In the genomic region with DNA sequence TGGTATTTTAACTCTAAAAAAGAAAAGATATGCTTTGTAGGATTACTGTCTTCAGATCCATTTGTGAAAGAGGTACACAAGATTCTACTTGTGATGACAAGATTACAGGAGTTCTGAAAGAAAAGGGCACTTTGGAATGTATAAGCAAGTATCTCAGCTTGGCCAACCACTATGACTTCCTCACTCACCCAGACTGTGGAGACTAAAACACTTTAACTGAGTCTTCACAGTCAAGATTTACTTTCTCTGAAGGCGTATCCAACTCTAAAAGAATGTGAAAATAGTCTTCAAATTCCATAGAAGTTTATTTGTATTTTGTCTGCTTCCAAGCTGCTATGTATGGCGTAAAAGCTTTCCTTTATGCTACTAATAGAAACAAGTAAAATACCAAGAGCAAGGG, we compare ENCODE assay signal across 9 cellular contexts.
"Had no signal": no experiment of that assay in that cellular context is flagged by ENCODE, and none has a peak within 500 bp of the region (broad histone marks: within the 10 kb centered on the region; RNA-seq: fewer than 3 reads in every experiment).

No MANE protein-coding gene starts in this region.

- H3K4me3 ChIP-seq: GM23248, HAP-1, K562 had no signal

- H3K9me3 ChIP-seq: HAP-1 had no signal

- H3K9me3 Mint-ChIP-seq: HFFc6 had no signal

- H3K27ac Mint-ChIP-seq: HFFc6 had no signal

- ATAC-seq: HCT116, HepG2, K562 had no signal

- H3K27ac ChIP-seq: GM23248, HL-60 had no signal

- H3K36me3 ChIP-seq: HAP-1 had no signal

- DNase-seq: GM23248, GOT3, H7, HFFc6 had no signal

- H3K4me3 Mint-ChIP-seq: HFFc6 had no signal
